Comparison of ENCODE assay signal across 31 cellular contexts in the genomic region with DNA sequence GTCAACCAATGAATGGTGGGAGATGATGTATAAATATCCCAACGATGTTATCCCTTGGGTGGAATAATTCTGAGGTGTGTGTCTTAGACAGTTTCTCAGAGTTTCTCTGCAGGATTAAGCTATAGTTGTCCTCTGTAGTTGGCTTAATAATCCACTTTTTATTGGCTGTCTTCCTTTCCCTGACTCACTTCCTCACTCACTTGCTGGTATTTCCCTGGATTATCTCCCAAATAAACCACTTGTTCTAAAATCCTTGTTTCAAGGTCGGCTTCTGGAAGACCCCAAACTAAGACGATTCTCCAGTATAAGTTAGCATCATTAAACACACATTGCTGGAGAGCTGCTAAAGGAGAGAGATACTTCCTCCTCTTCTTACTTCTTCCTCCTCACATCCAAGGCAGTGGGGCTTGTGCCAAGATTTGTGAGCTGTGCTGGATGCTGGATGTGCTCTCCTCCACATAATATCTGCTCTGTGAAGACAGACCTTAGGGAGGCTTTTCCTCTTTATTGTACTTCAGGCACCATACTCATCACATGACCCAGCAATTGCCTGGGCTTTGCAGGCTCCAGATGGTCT. TPM values are rescaled to one million over a fixed set of nuclear protein-coding genes. Genes with fewer than 3 reads are reported as not detected.
A peak's percentile ranks its signal among the peaks of the same experiment; 100 is the strongest.
DNase-seq lines count a peak whose midpoint lies in the region; ATAC-seq and TF ChIP-seq lines count a peak whose summit lies in the region.
"Had no signal": no experiment of that assay in that cellular context is flagged by ENCODE, and none has a peak within 500 bp of the region (broad histone marks: within the 10 kb centered on the region; RNA-seq: fewer than 3 reads in every experiment).

No MANE protein-coding gene starts in this region.

- H3K36me3 ChIP-seq in MG63 (no peaks in the 10 kb centered on the region), thoracic aorta (no peaks in the 10 kb centered on the region)
- H3K36me3 ChIP-seq: gastrocnemius medialis, right atrium auricular region, spleen had no signal

- TF ChIP-seq CTCF in thoracic aorta (IDR thresholded peaks at IDR 0.05), result no peak

- H3K4me3 ChIP-seq in MG63 (no peak overlapping the region), thoracic aorta (no peak overlapping the region)
- H3K4me3 ChIP-seq: gastrocnemius medialis, PC-9, right atrium auricular region, spleen had no signal

- no peak for TF ChIP-seq POLR2A in erythroblast (IDR thresholded peaks at IDR 0.05; ENCODE audit: low read length)

- H3K27me3 ChIP-seq in MG63 (peaks cover 10% of the 10 kb centered on the region), thoracic aorta (replicated peaks; ENCODE audit: insufficient read depth) (no peaks in the 10 kb centered on the region)
- H3K27me3 ChIP-seq: gastrocnemius medialis, right atrium auricular region had no signal

- peaks cover 15 to 51% of the 10 kb centered on the region in 2 donors for H3K4me1 ChIP-seq in thoracic aorta (ENCODE audit: control insufficient read depth in 1 of 2, low read depth in 2 of 2)
- H3K4me1 ChIP-seq: gastrocnemius medialis, parathyroid adenoma, right atrium auricular region had no signal

- H3K9me3 ChIP-seq in MG63, result peaks cover 6% of the 10 kb centered on the region
- no peaks in the 10 kb centered on the region for H3K9me3 ChIP-seq in thoracic aorta
- H3K9me3 ChIP-seq: gastrocnemius medialis, right atrium auricular region had no signal

- peak; percentile 63 for DNase-seq in DMS 273 (lab: John Stamatoyannopoulos, UW; ENCODE audit: unreplicated experiment)
- no peak for DNase-seq in DMS 273 treated with DMSO at 0.1 percent for 48 hours (lab: John Stamatoyannopoulos, UW)
- peak; percentile 59 for DNase-seq in MG63
- DNase-seq in dermis blood vessel endothelial cell, result peak; percentile 27
- no peak for DNase-seq in thoracic aorta (ENCODE audit: low spot score)
- no peak for DNase-seq in AML-193 (lab: John Stamatoyannopoulos, UW)
- no peak for DNase-seq in erythroblast (lab: John Stamatoyannopoulos, UW)
- DNase-seq: activated CD4-positive, alpha-beta T cell treated with anti-CD3 and anti-CD28 coated beads, Interleukin-2, amount 10 ng/mL, durations not matched to agents 7 days and 5 days; activated naive CD4-positive, alpha-beta T cell; activated T-cell treated with anti-CD3 and anti-CD28 coated beads, Interleukin-2, amount 50 U/mL, for 48 hours; CD4-positive, alpha-beta T cell; DMS153; effector CD8-positive, alpha-beta T cell; gastrocnemius medialis; NCI-H1105; NCI-H446 treated with DMSO at 0.1 percent for 48 hours; PC-9; SHP77; spleen; stimulated activated CD4-positive, alpha-beta T cell treated with anti-CD3 and anti-CD28 coated beads, Interleukin-2, amount 100 ng/mL, for 48 hours; T1000 had no signal

- ATAC-seq in thoracic aorta (ENCODE audit: insufficient number of reproducible peaks, low FRiP score, low read depth), result no peak
- no peak for ATAC-seq in GM19467 (IDR thresholded peaks at IDR 0.05; ENCODE audit: unreplicated experiment)
- ATAC-seq: gastrocnemius medialis, WTC11 had no signal

- peak overlapping the region; percentile 76 to 80 for H3K27ac ChIP-seq in thoracic aorta
- H3K27ac ChIP-seq: 22Rv1, gastrocnemius medialis, parathyroid adenoma, PC-9, right atrium auricular region, spleen had no signal

RNA-seq across cellular contexts. Expression of a gene that starts 18.7 kb away (rescaled TPM):
- total RNA-seq in MG63 (2014; rRNA removed; shearing (Covaris generic); ENCODE audit: low replicate concordance), result 1.4 and 2.3 TPM in 2 replicates
- total RNA-seq in dermis blood vessel endothelial cell, result 140 and 151 TPM in 2 replicates
- 100 to 1,000 TPM; 418 to 748 TPM for total RNA-seq in thoracic aorta

RNA-seq across cellular contexts. Expression of a gene that starts 22.5 kb away (rescaled TPM):
- not detected in 2 replicates for total RNA-seq in MG63 (2014; rRNA removed; shearing (Covaris generic); ENCODE audit: low replicate concordance)
- not detected in 2 replicates for total RNA-seq in dermis blood vessel endothelial cell
- not detected for total RNA-seq in thoracic aorta
- total RNA-seq: activated CD4-positive, alpha-beta T cell treated with anti-CD3 and anti-CD28 coated beads, Interleukin-2, amount 10 ng/mL, durations not matched to agents 7 days and 5 days; CD4-positive, alpha-beta T cell; epithelial cell of proximal tubule; gastrocnemius medialis; lung microvascular endothelial cell; mucosa of gallbladder; PC-9; right atrium auricular region; spleen; subcutaneous adipose tissue; ureter; WTC11 had no signal

RNA-seq across cellular contexts. Expression of a gene that starts 53.4 kb away (rescaled TPM):
- total RNA-seq in MG63 (2014; rRNA removed; shearing (Covaris generic); ENCODE audit: low replicate concordance), result 21.7 and 28.9 TPM in 2 replicates
- 16.7 and 19.5 TPM in 2 replicates for total RNA-seq in dermis blood vessel endothelial cell
- 10 to 100 TPM; 38.8 to 67.8 TPM for total RNA-seq in thoracic aorta

Comparison
In these comparisons a context has a peak if more than half of its experiments do, and no peak if none do; other contexts are left out.
1. DNase-seq: peak in DMS 273 (single experiment), MG63 (single experiment) and dermis blood vessel endothelial cell (single experiment); none in DMS 273 treated with DMSO at 0.1 percent for 48 hours (single experiment), thoracic aorta (single experiment), AML-193 (0 of 2) and erythroblast (0 of 2).
2. RNA of a gene that starts 18.7 kb away (total RNA-seq): 418 to 748 TPM in thoracic aorta and 140 to 151 TPM in dermis blood vessel endothelial cell; 1.4 to 2.3 TPM in MG63; every median in the first group is over 10 times any median in the second.